ENCODE assay signal across 13 cellular contexts in the genomic region with DNA sequence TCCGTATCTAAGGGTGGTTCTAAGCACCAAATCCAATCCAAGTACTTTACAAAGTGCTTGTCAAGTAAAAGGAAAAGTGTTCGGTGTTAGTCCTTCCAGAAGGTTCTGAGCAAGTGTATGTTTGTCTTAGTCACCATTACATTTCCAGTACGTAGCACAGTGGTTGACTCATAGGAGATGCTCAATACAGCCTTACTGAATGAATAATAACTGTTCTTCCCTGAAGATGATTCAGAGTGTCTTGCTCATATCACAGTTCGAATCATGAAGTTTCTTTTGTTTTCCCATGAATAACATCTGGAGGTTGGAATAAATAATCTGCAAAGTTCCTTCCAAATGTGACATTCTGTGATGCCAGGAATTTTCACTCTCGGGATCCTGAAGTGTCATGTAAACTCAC. TPM values are rescaled to one million over a fixed set of nuclear protein-coding genes. Genes with fewer than 3 reads are reported as not detected.
DNase-seq lines count a peak whose midpoint lies in the region; ATAC-seq and TF ChIP-seq lines count a peak whose summit lies in the region.
"Had no signal": no experiment of that assay in that cellular context is flagged by ENCODE, and none has a peak within 500 bp of the region (broad histone marks: within the 10 kb centered on the region; RNA-seq: fewer than 3 reads in every experiment).

No MANE protein-coding gene starts in this region.

- TF ChIP-seq POLR2A in HCT116 (IDR thresholded peaks at IDR 0.05; ENCODE audit: borderline replicate concordance, extremely low read depth, insufficient read depth, insufficient read length): no peak
- no peak for TF ChIP-seq POLR2A in thyroid gland (IDR thresholded peaks at IDR 0.05)

- H3K27me3 ChIP-seq in A673 (replicated peaks; ENCODE audit: insufficient read depth, low read depth, low read length, poor library complexity) (no peaks in the 10 kb centered on the region), HCT116 (ENCODE audit: insufficient read depth, low read length) (no peaks in the 10 kb centered on the region), hepatocyte (no peaks in the 10 kb centered on the region), thyroid gland (no peaks in the 10 kb centered on the region)
- H3K27me3 ChIP-seq: pancreas had no signal

- H2AFZ ChIP-seq in HCT116 (ENCODE audit: low read depth, low read length, poor library complexity, severe bottlenecking) (no peak overlapping the region), hepatocyte (no peak overlapping the region)

- H3K4me1 ChIP-seq in A673 (ENCODE audit: insufficient read depth, low read length, poor library complexity, severe bottlenecking) (no peaks in the 10 kb centered on the region), HCT116 (ENCODE audit: control insufficient read depth in 1 of 2, insufficient read depth in 2 of 2, low read length in 2 of 2) (peaks cover 0 to 8% of the 10 kb centered on the region in 2 experiments; a peak in 1 of 4 replicates), hepatocyte (ENCODE audit: insufficient read depth) (no peaks in the 10 kb centered on the region), thyroid gland (peaks cover 4 to 9% of the 10 kb centered on the region in 2 donors)
- H3K4me1 ChIP-seq: pancreas had no signal

- H3K9me3 ChIP-seq in A673 (ENCODE audit: low read depth, low read length, poor library complexity, severe bottlenecking): no peaks in the 10 kb centered on the region
- no peaks in the 10 kb centered on the region for H3K9me3 ChIP-seq in HCT116 (ENCODE audit: control insufficient read depth in 1 of 2, insufficient read depth in 1 of 2, low read depth in 1 of 2, low read length in 2 of 2)
- no peaks in the 10 kb centered on the region for H3K9me3 ChIP-seq in hepatocyte (ENCODE audit: low read depth)
- H3K9me3 ChIP-seq in thyroid gland: no peaks in the 10 kb centered on the region
- H3K9me3 ChIP-seq: pancreas had no signal

- H3K9me2 ChIP-seq in HCT116 (ENCODE audit: insufficient read depth): 0 out of 2 replicates have a peak, but pooled peaks cover 4% of the 10 kb centered on the region
- no peaks in the 10 kb centered on the region for H3K9me2 ChIP-seq in hepatocyte (replicated peaks; ENCODE audit: insufficient read depth)

- H3K79me2 ChIP-seq in HCT116 (ENCODE audit: insufficient read depth, low read length) (no peaks in the 10 kb centered on the region), hepatocyte (no peaks in the 10 kb centered on the region)

- TF ChIP-seq CTCF in A673 (conservative IDR thresholded peaks at IDR 0.05; ENCODE audit: low read depth, low read length) (no peak), HCT116 (IDR thresholded peaks at IDR 0.05 in 2 of 3, conservative IDR thresholded peaks at IDR 0.05 in 1 of 3; ENCODE audit: borderline replicate concordance in 1 of 3, insufficient read depth in 1 of 3, low read depth in 2 of 3, low read length in 2 of 3) (no peak), hepatocyte (IDR thresholded peaks at IDR 0.05; ENCODE audit: poor library complexity) (no peak), thyroid gland (IDR thresholded peaks at IDR 0.05) (no peak)

- DNase-seq in A673 (ENCODE audit: low spot score) (peak; percentile 18), HCT116 (ENCODE audit: low read depth, low spot score) (peak; percentile 19), amniotic epithelial cell (ENCODE audit: low read depth) (peak; percentile 96), hepatocyte (ENCODE audit: low spot score) (no peak), GM19238 (ENCODE audit: insufficient read length, low spot score) (no peak), Right ventricle myocardium superior (no peak), thyroid gland (no peak)
- DNase-seq: CD4-positive, alpha-beta memory T cell; dorsolateral prefrontal cortex; immature natural killer cell; NCI-H2029; pancreas had no signal

- ATAC-seq in HCT116: no peak
- ATAC-seq in GM19397 (IDR thresholded peaks at IDR 0.05; ENCODE audit: unreplicated experiment): no peak
- ATAC-seq in Right ventricle myocardium superior (ENCODE audit: poor library complexity): no peak

- WGBS in hepatocyte (ENCODE audit: low lambda C conversion rate, missing lambda C conversion rate): 82% methylated on average over 5 of the region's 5 CpGs
- 72 to 85% methylated on average over 5 of the region's 5 CpGs for WGBS in thyroid gland, 2 donors

- RAD21 ChIA-PET in HCT116 (lab: Charles Lee; ENCODE audit: low non-redundant PET in 1 of 2, low total read pairs in 2 of 2, uncharacterized antibody in 2 of 2, unreplicated experiment in 2 of 2): no interaction called here

- no peak overlapping the region for H3K4me3 ChIP-seq in A673 (ENCODE audit: low read depth, low read length, poor library complexity, severe bottlenecking)
- no peak overlapping the region for H3K4me3 ChIP-seq in HCT116 (replicated peaks in 1 of 2; ENCODE audit: low read depth in 1 of 2, low read length in 2 of 2)
- no peak overlapping the region for H3K4me3 ChIP-seq in hepatocyte
- no peak overlapping the region for H3K4me3 ChIP-seq in thyroid gland (replicated peaks in 1 of 3)
- H3K4me3 ChIP-seq: dorsolateral prefrontal cortex, pancreas had no signal

- TF ChIP-seq RAD21 in HCT116 (IDR thresholded peaks at IDR 0.05; ENCODE audit: low read depth): no peak

- intact Hi-C loops in A673 (cut with micrococcal nuclease; ENCODE audit: unreplicated experiment) (no loop called here), HCT116 (cut with micrococcal nuclease) (no loop called here), Right ventricle myocardium superior (cut with DNase I) (no loop called here), thyroid gland (cut with DNase I) (no loop called here)

- H3K4me2 ChIP-seq in HCT116 (ENCODE audit: low read length): no peak overlapping the region
- H3K4me2 ChIP-seq in hepatocyte: no peak overlapping the region

- BruUV-seq in A673 (replicated peaks; lab: Mats Ljungman, UMichigan): no TSS peak
- BruUV-seq in HCT116 (replicated peaks; lab: Mats Ljungman, UMichigan): no TSS peak

- CTCF ChIA-PET in A673 (lab: Charles Lee): no interaction called here
- CTCF ChIA-PET in HCT116 (lab: Charles Lee): no interaction called here

- H4K20me1 ChIP-seq in HCT116 (ENCODE audit: insufficient read depth) (no peaks in the 10 kb centered on the region), hepatocyte (ENCODE audit: insufficient read depth, poor library complexity, severe bottlenecking) (no peaks in the 10 kb centered on the region)

- no peak overlapping the region for H3K27ac ChIP-seq in A673 (ENCODE audit: low read depth, low read length, poor library complexity, severe bottlenecking)
- no peak overlapping the region for H3K27ac ChIP-seq in HCT116 (ENCODE audit: low read depth, low read length)
- H3K27ac ChIP-seq in hepatocyte: peak overlapping the region; percentile 59
- no peak overlapping the region for H3K27ac ChIP-seq in thyroid gland
- H3K27ac ChIP-seq: dorsolateral prefrontal cortex, pancreas had no signal

- POLR2A ChIA-PET in A673 (lab: Charles Lee; ENCODE audit: low non-redundant PET) (no interaction called here), HCT116 (lab: Charles Lee) (no interaction called here)

- H3K9ac ChIP-seq in HCT116 (ENCODE audit: low read length): no peak overlapping the region

- H3K36me3 ChIP-seq in A673 (ENCODE audit: insufficient read depth, low read length, poor library complexity, severe bottlenecking) (no peaks in the 10 kb centered on the region), HCT116 (ENCODE audit: control insufficient read depth in 1 of 2, insufficient read depth in 2 of 2, low read length in 2 of 2) (no peaks in the 10 kb centered on the region), hepatocyte (replicated peaks; ENCODE audit: insufficient read depth, low read depth) (no peaks in the 10 kb centered on the region), thyroid gland (no peaks in the 10 kb centered on the region)
- H3K36me3 ChIP-seq: pancreas had no signal

TF ChIP-seq in HCT116, 20 proteins besides CTCF, POLR2A, EP300 and RAD21:
- TF ChIP-seq, protein P1, sequence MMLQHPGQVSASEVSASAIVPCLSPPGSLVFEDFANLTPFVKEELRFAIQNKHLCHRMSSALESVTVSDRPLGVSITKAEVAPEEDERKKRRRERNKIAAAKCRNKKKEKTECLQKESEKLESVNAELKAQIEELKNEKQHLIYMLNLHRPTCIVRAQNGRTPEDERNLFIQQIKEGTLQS (IDR thresholded peaks at IDR 0.05): no peak
- TF ChIP-seq JUND (IDR thresholded peaks at IDR 0.05): peak; percentile 34; the same call in 1 of the 2 replicates
- TF ChIP-seq SP1 (IDR thresholded peaks at IDR 0.05; ENCODE audit: low read depth): peak; percentile 25; the same call in 1 of the 2 replicates
- TF ChIP-seq FOSL1 (IDR thresholded peaks at IDR 0.05; ENCODE audit: low read depth): peak; percentile 47

RNA-seq across cellular contexts. Expression of gene WNT2, which starts 53.4 kb away (rescaled TPM):
- total RNA-seq in A673 (2021) (not detected in 2 replicates), HCT116 (2021; ENCODE audit: unreplicated experiment) (0.12 TPM), hepatocyte (16.3 and 17.6 TPM in 2 replicates), Right ventricle myocardium superior (not detected), thyroid gland (under 1 TPM in 2 of 4 donors, not detected in 2; 0.13 to 0.89 TPM)
- polyA plus RNA-seq in HCT116 (2012): 0.04 TPM in 1 of 2 replicates, not detected in the other
- 26.3 and 32.6 TPM in 2 replicates for polyA plus RNA-seq in hepatocyte
- total RNA-seq: CD4-positive, alpha-beta memory T cell had no signal
- polyA plus RNA-seq: CD4-positive, alpha-beta memory T cell; immature natural killer cell had no signal

Comparison
In these comparisons a context has a peak if more than half of its experiments do, and no peak if none do; other contexts are left out.
1. DNase-seq: peak in A673 (single experiment), HCT116 (single experiment) and amniotic epithelial cell (single experiment); none in hepatocyte (single experiment), GM19238 (single experiment), Right ventricle myocardium superior (single experiment) and thyroid gland (0 of 2).